Comparison of ENCODE assay signal across 15 cellular contexts in genomic region chr2:29224693-29225551, GRCh38.
"Had no signal": no experiment of that assay in that cellular context is flagged by ENCODE, and none has a peak within 500 bp of the region (broad histone marks: within the 10 kb centered on the region; RNA-seq: fewer than 3 reads in every experiment).

No MANE protein-coding gene starts in this region.

- H3K4me3 ChIP-seq: right lobe of liver, stomach, thoracic aorta had no signal

- H3K27me3 ChIP-seq: right lobe of liver had no signal

- H3K9me3 ChIP-seq: right lobe of liver, stomach, thoracic aorta had no signal

- ATAC-seq: activated CD4-positive, alpha-beta T cell treated with anti-CD3 and anti-CD28 coated beads for 36 hours; activated CD8-positive, alpha-beta memory T cell treated with anti-CD3 and anti-CD28 coated beads, Interleukin-2, amount 10 ng/mL, durations not matched to agents 7 days and 5 days; natural killer cell treated with Interleukin-12 subunit alpha and Interleukin-12 subunit beta and Interleukin-15 and Interleukin-18, amount 100 ng/mL, for 72 hours had no signal

- H3K4me1 ChIP-seq: right lobe of liver had no signal

- DNase-seq: activated CD4-positive, alpha-beta memory T cell treated with anti-CD3 and anti-CD28 coated beads for 36 hours; activated CD4-positive, alpha-beta T cell treated with anti-CD3 and anti-CD28 coated beads for 36 hours; activated CD8-positive, alpha-beta memory T cell treated with anti-CD3 and anti-CD28 coated beads, Interleukin-2, amount 10 ng/mL, durations not matched to agents 7 days and 5 days; activated naive CD4-positive, alpha-beta T cell treated with anti-CD3 and anti-CD28 coated beads, Interleukin-2, amount 50 U/mL, for 16 hours; activated T-cell treated with anti-CD3 and anti-CD28 coated beads, Interleukin-2, amount 50 U/mL, for 1 hour; cortex of kidney; effector CD4-positive, alpha-beta T cell; glutamatergic neuron; kidney; right lobe of liver; stimulated activated CD4-positive, alpha-beta T cell treated with anti-CD3 and anti-CD28 coated beads, Interleukin-1b, Interleukin-23, amount 100 ng/mL, for 48 hours; stomach; T-helper 1 cell had no signal

- H3K36me3 ChIP-seq: right lobe of liver, stomach, thoracic aorta had no signal

- H3K27ac ChIP-seq: right lobe of liver, stomach, thoracic aorta had no signal
